In the genomic region with DNA sequence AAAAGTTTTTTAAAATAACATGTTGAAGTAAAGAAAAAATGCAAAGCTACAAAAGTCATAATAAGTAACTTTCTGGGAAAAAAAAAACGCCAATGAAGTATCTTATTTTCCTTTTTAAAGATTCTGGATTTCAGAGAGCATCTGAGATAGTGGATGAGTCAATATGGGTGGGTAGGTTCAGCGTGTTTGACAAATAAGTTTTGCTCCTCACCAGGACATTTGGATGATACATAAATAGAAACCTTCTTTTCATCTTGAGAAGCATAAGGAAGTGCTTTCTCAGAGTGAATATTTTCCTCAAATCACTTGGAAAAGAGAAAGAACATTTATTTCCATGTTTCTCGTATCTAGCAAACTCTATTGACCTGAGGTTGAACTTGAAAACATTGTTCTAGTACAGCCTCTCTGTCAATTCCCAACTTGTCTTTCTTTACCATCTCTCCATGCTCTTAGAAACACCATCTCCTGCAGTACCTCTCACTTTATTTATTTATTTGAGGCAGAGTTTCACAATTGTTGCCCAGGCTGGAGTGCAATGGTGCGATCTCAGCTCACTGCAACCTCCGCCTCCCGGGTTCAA, we compare ENCODE assay signal across 12 cellular contexts.
"Had no signal": no experiment of that assay in that cellular context is flagged by ENCODE, and none has a peak within 500 bp of the region (broad histone marks: within the 10 kb centered on the region; RNA-seq: fewer than 3 reads in every experiment).

No MANE protein-coding gene starts in this region.

- FAIRE-seq: endothelial cell of umbilical vein, islet of Langerhans, urothelium cell line had no signal

- H3K79me2 ChIP-seq: parathyroid adenoma had no signal

- H2AFZ ChIP-seq: parathyroid adenoma had no signal

- H3K36me3 Mint-ChIP-seq: stimulated activated effector memory CD8-positive, alpha-beta T cell treated with anti-CD3 and anti-CD28 coated beads, Interleukin-12 subunit alpha, Interleukin-12 subunit beta, amount 100 ng/mL, for 72 hours had no signal

- H3K4me3 ChIP-seq: adrenal gland, coronary artery, thyroid gland had no signal

- H3K9me3 Mint-ChIP-seq: activated T-helper 17 cell treated with anti-CD3 and anti-CD28 coated beads, Interleukin-2, amount 50 U/mL, for 72 hours had no signal

- H3K9ac ChIP-seq: parathyroid adenoma had no signal

- H3K36me3 ChIP-seq: adrenal gland, thyroid gland had no signal

- DNase-seq: activated CD4-positive, alpha-beta T cell treated with anti-CD3 and anti-CD28 coated beads, Interleukin-2, amount 50 U/mL, for 4 hours; adrenal gland; stimulated activated CD4-positive, alpha-beta T cell treated with anti-CD3 and anti-CD28 coated beads, Interleukin-12 subunit alpha, Interleukin-12 subunit beta, amount 100 ng/mL, for 4 hours; SW 1271; thyroid gland had no signal

- H3K27me3 Mint-ChIP-seq: activated T-helper 17 cell treated with anti-CD3 and anti-CD28 coated beads, Interleukin-2, amount 50 U/mL, for 72 hours had no signal

- H3K27me3 ChIP-seq: adrenal gland, thyroid gland had no signal

- H3K27ac Mint-ChIP-seq: stimulated activated effector memory CD8-positive, alpha-beta T cell treated with anti-CD3 and anti-CD28 coated beads, Interleukin-12 subunit alpha, Interleukin-12 subunit beta, amount 100 ng/mL, for 72 hours had no signal

- H3K9me3 ChIP-seq: adrenal gland, thyroid gland had no signal

- H3K4me1 ChIP-seq: adrenal gland, parathyroid adenoma had no signal

- H3K27ac ChIP-seq: adrenal gland, coronary artery, parathyroid adenoma, thyroid gland had no signal
